Comparison of ENCODE assay signal across 28 cellular contexts in the genomic region with DNA sequence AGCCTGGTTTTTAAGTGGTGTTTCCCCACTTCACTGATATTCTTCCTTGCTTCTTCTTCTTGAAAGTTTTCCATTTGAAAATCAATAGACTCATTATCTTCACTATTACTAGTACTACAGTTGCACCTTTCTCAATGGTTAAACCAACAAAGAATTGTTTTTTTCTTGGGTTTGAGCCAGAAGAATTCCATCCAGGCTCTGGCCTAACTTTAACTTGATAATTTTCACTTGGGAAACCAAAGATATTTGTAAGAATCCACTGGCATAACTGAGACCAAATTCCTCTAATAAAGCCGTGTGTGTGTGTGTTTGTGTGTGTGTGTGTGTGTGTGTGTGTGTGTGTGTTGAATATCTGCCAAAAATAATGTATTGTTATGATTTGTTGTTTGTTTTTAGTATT.
"Had no signal": no experiment of that assay in that cellular context is flagged by ENCODE, and none has a peak within 500 bp of the region (broad histone marks: within the 10 kb centered on the region; RNA-seq: fewer than 3 reads in every experiment).

No MANE protein-coding gene starts in this region.

- H3K4me1 Mint-ChIP-seq: activated B cell treated with CpG ODN at 0.5 μM for 24 hours; activated T-helper 17 cell treated with anti-CD3 and anti-CD28 coated beads, Interleukin-2, amount 50 U/mL, for 72 hours; naive B cell; stimulated activated naive B cell treated with anti-CD40 and anti-IgM and Interleukin-4, amounts not matched to agents 10 μg/mL and 1 μg/mL and 100 μg/mL, for 72 hours had no signal

- H3K27ac Mint-ChIP-seq: activated B cell treated with CpG ODN at 0.5 μM for 24 hours; activated CD8-positive, alpha-beta T cell treated with anti-CD3 and anti-CD28 coated beads for 36 hours; activated T-helper 17 cell treated with anti-CD3 and anti-CD28 coated beads, Interleukin-2, amount 50 U/mL, for 72 hours; effector memory CD8-positive, alpha-beta T cell; naive B cell; stimulated activated naive B cell treated with anti-CD40 and anti-IgM and Interleukin-4, amounts not matched to agents 10 μg/mL and 1 μg/mL and 100 μg/mL, for 72 hours had no signal

- H3K4me1 ChIP-seq: gastroesophageal sphincter, parathyroid adenoma, psoas muscle, right atrium auricular region, stomach, thyroid gland, upper lobe of left lung had no signal

- H3K27ac ChIP-seq: coronary artery, gastroesophageal sphincter, heart left ventricle, parathyroid adenoma, psoas muscle, right atrium auricular region, stomach, thyroid gland, upper lobe of left lung had no signal

- DNase-seq: activated B cell treated with CpG ODN at 0.5 μM for 24 hours; activated CD4-positive, alpha-beta T cell treated with anti-CD3 and anti-CD28 coated beads, Interleukin-2, amount 50 U/mL, for 1 hour; activated CD8-positive, alpha-beta T cell treated with anti-CD3 and anti-CD28 coated beads for 36 hours; activated gamma-delta T cell treated with Interleukin-2 at 50 U/mL for 16 hours; activated naive CD4-positive, alpha-beta T cell treated with anti-CD3 and anti-CD28 coated beads, Interleukin-2, amount 50 U/mL, for 16 hours; activated T-cell treated with anti-CD3 and anti-CD28 coated beads, Interleukin-2, amount 50 U/mL, for 4 hours; amygdala; effector memory CD8-positive, alpha-beta T cell; heart left ventricle; islet precursor cell; left colon; mammary epithelial cell; naive B cell; psoas muscle; stimulated activated CD4-positive, alpha-beta T cell treated with anti-CD3 and anti-CD28 coated beads, Interleukin-15, amount 100 ng/mL, for 24 hours; stimulated activated CD4-positive, alpha-beta T cell treated with anti-CD3 and anti-CD28 coated beads, Interleukin-2, amount 100 ng/mL, for 24 hours; stimulated activated naive B cell treated with anti-CD40 and anti-IgM and Interleukin-4, amounts not matched to agents 10 μg/mL and 1 μg/mL and 100 μg/mL, for 72 hours; stomach; T-helper 2 cell; thyroid gland; upper lobe of left lung had no signal

- FAIRE-seq: bronchial epithelial cell had no signal

- H2AFZ ChIP-seq: parathyroid adenoma had no signal

- H3K9ac ChIP-seq: parathyroid adenoma had no signal

- H3K9me3 ChIP-seq: gastroesophageal sphincter, heart left ventricle, psoas muscle, right atrium auricular region, stomach, thyroid gland, upper lobe of left lung had no signal

- H3K36me3 ChIP-seq: gastroesophageal sphincter, right atrium auricular region, stomach, thyroid gland, upper lobe of left lung had no signal

- H3K36me3 Mint-ChIP-seq: naive B cell; stimulated activated naive B cell treated with anti-CD40 and anti-IgM and Interleukin-4, amounts not matched to agents 10 μg/mL and 1 μg/mL and 100 μg/mL, for 72 hours had no signal

- ATAC-seq: activated CD8-positive, alpha-beta T cell treated with anti-CD3 and anti-CD28 coated beads for 36 hours; activated T-cell treated with anti-CD3 and anti-CD28 coated beads, Interleukin-2, amount 50 U/mL, for 4 hours; activated T-helper 17 cell treated with anti-CD3 and anti-CD28 coated beads, Interleukin-2, amount 50 U/mL, for 72 hours; effector memory CD8-positive, alpha-beta T cell; esophagus mucosa; gastroesophageal sphincter; heart left ventricle; left colon; psoas muscle; stimulated activated naive B cell treated with anti-CD40 and anti-IgM and Interleukin-4, amounts not matched to agents 10 μg/mL and 1 μg/mL and 100 μg/mL, for 72 hours had no signal

- H3K27me3 ChIP-seq: gastroesophageal sphincter, heart left ventricle, right atrium auricular region, stomach, thyroid gland, upper lobe of left lung had no signal

- H3K9me3 Mint-ChIP-seq: activated B cell treated with CpG ODN at 0.5 μM for 24 hours; activated CD8-positive, alpha-beta T cell treated with anti-CD3 and anti-CD28 coated beads for 36 hours; activated T-cell treated with anti-CD3 and anti-CD28 coated beads, Interleukin-2, amount 50 U/mL, for 4 hours; activated T-helper 17 cell treated with anti-CD3 and anti-CD28 coated beads, Interleukin-2, amount 50 U/mL, for 72 hours; effector memory CD8-positive, alpha-beta T cell; naive B cell; stimulated activated naive B cell treated with anti-CD40 and anti-IgM and Interleukin-4, amounts not matched to agents 10 μg/mL and 1 μg/mL and 100 μg/mL, for 72 hours had no signal

- H3K4me3 Mint-ChIP-seq: activated B cell treated with CpG ODN at 0.5 μM for 24 hours; activated CD8-positive, alpha-beta T cell treated with anti-CD3 and anti-CD28 coated beads for 36 hours; activated T-cell treated with anti-CD3 and anti-CD28 coated beads, Interleukin-2, amount 50 U/mL, for 4 hours; activated T-helper 17 cell treated with anti-CD3 and anti-CD28 coated beads, Interleukin-2, amount 50 U/mL, for 72 hours; effector memory CD8-positive, alpha-beta T cell; naive B cell; stimulated activated naive B cell treated with anti-CD40 and anti-IgM and Interleukin-4, amounts not matched to agents 10 μg/mL and 1 μg/mL and 100 μg/mL, for 72 hours had no signal

- H3K79me2 ChIP-seq: parathyroid adenoma had no signal

- H3K4me3 ChIP-seq: coronary artery, gastroesophageal sphincter, heart left ventricle, psoas muscle, right atrium auricular region, stomach, thyroid gland, upper lobe of left lung had no signal
